In the genomic region with DNA sequence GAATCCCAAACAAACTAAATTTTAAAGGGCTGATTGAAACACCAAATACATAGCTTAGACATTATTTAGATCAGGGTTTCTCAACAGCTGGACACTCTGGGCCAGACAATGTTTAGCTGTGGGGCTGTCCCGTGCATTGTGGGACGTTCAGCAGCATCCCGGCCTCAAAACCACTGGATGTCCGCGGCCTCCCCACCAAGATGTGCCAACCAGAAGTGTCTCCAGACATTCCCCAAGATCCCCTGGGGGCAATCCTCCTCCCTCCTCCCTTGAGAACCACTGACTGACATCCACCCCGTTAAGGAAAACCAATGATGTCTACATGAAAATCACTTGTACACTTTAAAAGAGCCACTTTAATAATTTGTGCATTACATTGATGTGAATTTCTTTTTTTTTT, we compare ENCODE assay signal across 1 cellular context.
TF ChIP-seq lines count a peak whose summit lies in the region.

No MANE protein-coding gene starts in this region.

TF ChIP-seq in H1, 55 proteins besides CTCF, POLR2A, EP300 and RAD21:
- TF ChIP-seq RFX5 (IDR thresholded peaks at IDR 0.05; ENCODE audit: borderline replicate concordance, low read depth, low read length) (no peak), TBP (IDR thresholded peaks at IDR 0.05; ENCODE audit: low read depth, low read length) (no peak), SRF (IDR thresholded peaks at IDR 0.05; ENCODE audit: low read depth, low read length) (no peak), HDAC2 (IDR thresholded peaks at IDR 0.05; ENCODE audit: borderline replicate concordance in 1 of 2, low read depth in 2 of 2, low read length in 2 of 2) (no peak), ZNF274 (IDR thresholded peaks at IDR 0.05; ENCODE audit: borderline replicate concordance, extremely low read depth, low read length) (no peak), CHD1 (IDR thresholded peaks at IDR 0.05; ENCODE audit: low read depth, low read length) (no peak), GTF2F1 (IDR thresholded peaks at IDR 0.05; ENCODE audit: borderline replicate concordance, low read depth, low read length) (no peak), BACH1 (IDR thresholded peaks at IDR 0.05; ENCODE audit: low read length) (no peak), SIRT6 (IDR thresholded peaks at IDR 0.05; ENCODE audit: low read length) (no peak)
- TF ChIP-seq, protein P1, sequence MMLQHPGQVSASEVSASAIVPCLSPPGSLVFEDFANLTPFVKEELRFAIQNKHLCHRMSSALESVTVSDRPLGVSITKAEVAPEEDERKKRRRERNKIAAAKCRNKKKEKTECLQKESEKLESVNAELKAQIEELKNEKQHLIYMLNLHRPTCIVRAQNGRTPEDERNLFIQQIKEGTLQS (IDR thresholded peaks at IDR 0.05; ENCODE audit: insufficient read depth, low read depth, low read length) = no peak
- TF ChIP-seq, protein P2, sequence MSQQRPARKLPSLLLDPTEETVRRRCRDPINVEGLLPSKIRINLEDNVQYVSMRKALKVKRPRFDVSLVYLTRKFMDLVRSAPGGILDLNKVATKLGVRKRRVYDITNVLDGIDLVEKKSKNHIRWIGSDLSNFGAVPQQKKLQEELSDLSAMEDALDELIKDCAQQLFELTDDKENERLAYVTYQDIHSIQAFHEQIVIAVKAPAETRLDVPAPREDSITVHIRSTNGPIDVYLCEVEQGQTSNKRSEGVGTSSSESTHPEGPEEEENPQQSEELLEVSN (IDR thresholded peaks at IDR 0.05) = no peak
